ENCODE assay signal across 32 cellular contexts in the genomic region with DNA sequence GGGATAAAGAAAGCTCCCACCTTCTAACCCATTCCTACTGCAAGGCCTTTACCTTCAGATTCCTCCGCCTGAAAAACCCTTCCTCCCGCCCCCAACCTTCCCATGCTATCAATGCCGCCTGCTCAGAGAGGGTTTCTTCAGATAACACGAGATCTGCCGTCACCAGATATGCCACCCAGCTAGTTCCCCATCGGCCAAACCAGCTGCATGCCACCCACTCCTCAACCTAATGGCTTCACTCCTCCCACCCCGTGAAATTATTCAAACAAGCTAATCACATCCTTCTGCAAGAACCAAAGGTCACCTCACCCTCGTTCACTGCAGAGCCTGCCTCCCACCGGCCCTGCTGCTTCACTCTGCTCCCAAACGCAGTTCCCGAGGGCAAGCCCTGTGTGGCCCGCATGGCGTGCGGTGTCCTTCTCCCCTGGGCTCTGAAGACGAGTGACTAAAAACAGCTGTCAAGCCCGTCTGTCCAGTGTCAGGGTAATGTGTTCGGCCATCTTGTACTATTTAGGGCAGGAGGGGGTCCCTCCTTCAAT. TPM values are rescaled to one million over a fixed set of nuclear protein-coding genes. Genes with fewer than 3 reads are reported as not detected.
DNase-seq lines count a peak whose midpoint lies in the region; ATAC-seq, FAIRE-seq and TF ChIP-seq lines count a peak whose summit lies in the region.
"Had no signal": no experiment of that assay in that cellular context is flagged by ENCODE, and none has a peak within 500 bp of the region (broad histone marks: within the 10 kb centered on the region; RNA-seq: fewer than 3 reads in every experiment).

No MANE protein-coding gene starts in this region.

- H3K36me3 ChIP-seq in GM23338 (ENCODE audit: insufficient read depth) (no peaks in the 10 kb centered on the region), K562 (ENCODE audit: control insufficient read depth, insufficient read depth, low read length) (no peaks in the 10 kb centered on the region), neural progenitor cell (no peaks in the 10 kb centered on the region)
- H3K36me3 ChIP-seq: BLaER1 treated with 17β-estradiol and CSF1 and Interleukin-3, amounts not matched to agents 10 nM and 100 nM; cardiac muscle cell; gastroesophageal sphincter had no signal

- TF ChIP-seq CTCF in GM23338 (conservative IDR thresholded peaks at IDR 0.05; ENCODE audit: low read depth in 2 of 2) (no peak), K562 (IDR thresholded peaks at IDR 0.05 in 2 of 3, conservative IDR thresholded peaks at IDR 0.05 in 1 of 3; ENCODE audit: insufficient read depth in 2 of 3, low read depth in 1 of 3, low read length in 3 of 3) (no peak), neural progenitor cell (IDR thresholded peaks at IDR 0.05) (no peak)

- no peaks in the 10 kb centered on the region for H3K9me2 ChIP-seq in GM23338 (ENCODE audit: insufficient read depth)

- no peak for TF ChIP-seq EP300 in K562 (IDR thresholded peaks at IDR 0.05; ENCODE audit: low read length)

- FAIRE-seq in K562 (lab: Jason Lieb, UNC): no peak
- FAIRE-seq: GM12891, TTC549, urothelium cell line had no signal

- no peak overlapping the region for H3K4me3 Mint-ChIP-seq in activated naive CD4-positive, alpha-beta T cell treated with anti-CD3 and anti-CD28 coated beads, Interleukin-2, amount 10 ng/mL, durations not matched to agents 7 days and 5 days
- no peak overlapping the region for H3K4me3 Mint-ChIP-seq in GM23338
- H3K4me3 Mint-ChIP-seq in neural progenitor cell: peak overlapping the region; percentile 27
- H3K4me3 Mint-ChIP-seq: dendritic cell treated with granulocyte-macrophage colony-stimulating factor and Interleukin-4, amounts not matched to agents 40 ng/mL and 50 ng/mL, for 4 days; HFFc6 had no signal

- WGBS in K562 (ENCODE audit: insufficient coverage, low coverage, missing lambda C conversion rate): 1% methylated on average over 17 of the region's 17 CpGs

- intact Hi-C loops in K562 (cut with micrococcal nuclease): no loop called here

- no peaks in the 10 kb centered on the region for H3K27me3 Mint-ChIP-seq in activated naive CD4-positive, alpha-beta T cell treated with anti-CD3 and anti-CD28 coated beads, Interleukin-2, amount 10 ng/mL, durations not matched to agents 7 days and 5 days
- peaks cover 6% of the 10 kb centered on the region for H3K27me3 Mint-ChIP-seq in GM23338 (ENCODE audit: insufficient read depth, low read depth, poor library complexity)
- peaks cover 17% of the 10 kb centered on the region for H3K27me3 Mint-ChIP-seq in neural progenitor cell (ENCODE audit: insufficient read depth, low read depth)
- H3K27me3 Mint-ChIP-seq: dendritic cell treated with granulocyte-macrophage colony-stimulating factor and Interleukin-4, amounts not matched to agents 40 ng/mL and 50 ng/mL, for 4 days had no signal

- ATAC-seq in GM23338: no peak
- ATAC-seq in K562: no peak
- ATAC-seq: activated naive CD4-positive, alpha-beta T cell treated with anti-CD3 and anti-CD28 coated beads, Interleukin-2, amount 50 U/mL, for 72 hours; gastroesophageal sphincter; left colon; stimulated activated naive CD8-positive, alpha-beta T cell treated with anti-CD3 and anti-CD28 coated beads, Interleukin-15, Interleukin-2, amounts not matched to agents 100 U/mL and 50 U/mL, for 24 hours had no signal

- TF ChIP-seq RAD21 in K562 (CRISPR knock-in tag; conservative IDR thresholded peaks at IDR 0.05 in 1 of 2, IDR thresholded peaks at IDR 0.05 in 1 of 2): no peak

- H3K9me1 ChIP-seq in K562 (ENCODE audit: control insufficient read depth, insufficient read depth, low read length): peaks cover 3% of the 10 kb centered on the region

- no peaks in the 10 kb centered on the region for H3K27me3 ChIP-seq in GM23338 (ENCODE audit: insufficient read depth)
- H3K27me3 ChIP-seq in K562 (ENCODE audit: control insufficient read depth in 2 of 2, insufficient read depth in 2 of 2, low read length in 2 of 2): peaks cover 59 to 72% of the 10 kb centered on the region in 2 experiments
- H3K27me3 ChIP-seq in neural progenitor cell: no peaks in the 10 kb centered on the region
- H3K27me3 ChIP-seq: BLaER1 treated with 17β-estradiol and CSF1 and Interleukin-3, amounts not matched to agents 10 nM and 100 nM; cardiac muscle cell; hepatocyte; testis had no signal

- BruUV-seq in K562 (replicated peaks; lab: Mats Ljungman, UMichigan): no TSS peak

- peaks cover 70% of the 10 kb centered on the region for H3K4me1 Mint-ChIP-seq in activated naive CD4-positive, alpha-beta T cell treated with anti-CD3 and anti-CD28 coated beads, Interleukin-2, amount 10 ng/mL, durations not matched to agents 7 days and 5 days
- H3K4me1 Mint-ChIP-seq in GM23338 (peaks cover 24% of the 10 kb centered on the region), neural progenitor cell (peaks cover 41% of the 10 kb centered on the region)

- H3K4me2 ChIP-seq in GM23338 (no peak overlapping the region), K562 (ENCODE audit: insufficient read depth, low read length) (no peak overlapping the region), neural progenitor cell (no peak overlapping the region)
- H3K4me2 ChIP-seq: hepatocyte had no signal

- no peak for TF ChIP-seq POLR2A in K562 (conservative IDR thresholded peaks at IDR 0.05)

- DNase-seq in activated naive CD4-positive, alpha-beta T cell treated with anti-CD3 and anti-CD28 coated beads, Interleukin-2, amount 10 ng/mL, durations not matched to agents 7 days and 5 days: no peak
- no peak for DNase-seq in activated naive CD4-positive, alpha-beta T cell treated with Interleukin-2 at 50 U/mL for 16 hours
- no peak for DNase-seq in GM23338 (ENCODE audit: low spot score)
- no peak for DNase-seq in K562 (ENCODE audit: extremely low read depth in 1 of 4, low spot score in 3 of 4)
- no peak for DNase-seq in neural progenitor cell (ENCODE audit: low spot score)
- DNase-seq in DMS114 treated with DMSO at 0.1 percent for 48 hours (lab: John Stamatoyannopoulos, UW; ENCODE audit: unreplicated experiment): no peak
- DNase-seq in medulla oblongata (ENCODE audit: extremely low spot score): no peak
- no peak for DNase-seq in HT-29 (ENCODE audit: low spot score)
- DNase-seq: activated CD4-positive, alpha-beta T cell treated with anti-CD3 and anti-CD28 coated beads for 48 hours; activated CD8-positive, alpha-beta memory T cell treated with anti-CD3 and anti-CD28 coated beads, Interleukin-2, amount 50 U/mL, for 4 hours; aorta; EL; GM23248; HFFc6; left colon; mammary epithelial cell; NCI-H1694; NCI-H510A treated with DMSO at 0.1 percent for 48 hours; occipital lobe; Right ventricle myocardium superior; stimulated activated naive CD8-positive, alpha-beta T cell treated with anti-CD3 and anti-CD28 coated beads, Interleukin-15, Interleukin-2, amounts not matched to agents 100 U/mL and 50 U/mL, for 24 hours; testis had no signal

- H3K4me3 ChIP-seq in GM23338: no peak overlapping the region
- no peak overlapping the region for H3K4me3 ChIP-seq in K562
- H3K4me3 ChIP-seq in neural progenitor cell: no peak overlapping the region
- H3K4me3 ChIP-seq: BLaER1 treated with 17β-estradiol and CSF1 and Interleukin-3, amounts not matched to agents 10 nM and 100 nM; cardiac muscle cell; gastroesophageal sphincter; GM23248; hepatocyte; testis had no signal

- peak overlapping the region; percentile 10; the same call in 1 of the 2 replicates for H2AFZ ChIP-seq in GM23338
- no peak overlapping the region for H2AFZ ChIP-seq in K562 (ENCODE audit: low read depth, low read length)
- peak overlapping the region; percentile 10 for H2AFZ ChIP-seq in neural progenitor cell (replicated peaks)
- H2AFZ ChIP-seq: GM23248, hepatocyte had no signal

- H3K9me3 Mint-ChIP-seq in activated naive CD4-positive, alpha-beta T cell treated with anti-CD3 and anti-CD28 coated beads, Interleukin-2, amount 10 ng/mL, durations not matched to agents 7 days and 5 days: no peaks in the 10 kb centered on the region
- H3K9me3 Mint-ChIP-seq in GM23338: no peaks in the 10 kb centered on the region
- H3K9me3 Mint-ChIP-seq in neural progenitor cell: peaks cover 4% of the 10 kb centered on the region
- H3K9me3 Mint-ChIP-seq: dendritic cell treated with granulocyte-macrophage colony-stimulating factor and Interleukin-4, amounts not matched to agents 40 ng/mL and 50 ng/mL, for 4 days; HFFc6 had no signal

- H3K9me3 ChIP-seq in K562 (replicated peaks; ENCODE audit: control insufficient read depth, insufficient read depth, low read depth, low read length): no peaks in the 10 kb centered on the region
- no peaks in the 10 kb centered on the region for H3K9me3 ChIP-seq in neural progenitor cell (ENCODE audit: low read depth)
- H3K9me3 ChIP-seq: gastroesophageal sphincter, testis had no signal

- H3K27ac Mint-ChIP-seq in activated naive CD4-positive, alpha-beta T cell treated with anti-CD3 and anti-CD28 coated beads, Interleukin-2, amount 10 ng/mL, durations not matched to agents 7 days and 5 days: peak overlapping the region; percentile 58
- H3K27ac Mint-ChIP-seq in GM23338 (no peak overlapping the region), neural progenitor cell (peak overlapping the region; percentile 23)
- H3K27ac Mint-ChIP-seq: dendritic cell treated with granulocyte-macrophage colony-stimulating factor and Interleukin-4, amounts not matched to agents 40 ng/mL and 50 ng/mL, for 4 days; HFFc6 had no signal

- H3K79me2 ChIP-seq in GM23338 (replicated peaks; ENCODE audit: insufficient read depth) (no peaks in the 10 kb centered on the region), K562 (ENCODE audit: control insufficient read depth, insufficient read depth, low read length) (no peaks in the 10 kb centered on the region), neural progenitor cell (ENCODE audit: low read depth) (no peaks in the 10 kb centered on the region)
- H3K79me2 ChIP-seq: hepatocyte had no signal

- H3K4me1 ChIP-seq in GM23338 (ENCODE audit: insufficient read depth): peaks cover 14% of the 10 kb centered on the region
- peaks cover 0 to 7% of the 10 kb centered on the region in 2 experiments; a peak in 1 of 5 replicates for H3K4me1 ChIP-seq in K562 (replicated peaks in 1 of 2; ENCODE audit: control insufficient read depth in 2 of 2, insufficient read depth in 2 of 2, low read length in 2 of 2)
- peaks cover 23% of the 10 kb centered on the region for H3K4me1 ChIP-seq in neural progenitor cell
- H3K4me1 ChIP-seq: gastroesophageal sphincter had no signal

- H3K9ac ChIP-seq in K562 (ENCODE audit: insufficient read depth in 1 of 2, low read depth in 2 of 2, low read length in 2 of 2) (no peak overlapping the region), neural progenitor cell (no peak overlapping the region)
- H3K9ac ChIP-seq: BLaER1 treated with 17β-estradiol and CSF1 and Interleukin-3, amounts not matched to agents 10 nM and 100 nM; GM23248 had no signal

- no peaks in the 10 kb centered on the region for H4K20me1 ChIP-seq in GM23338 (replicated peaks; ENCODE audit: insufficient read depth)
- H4K20me1 ChIP-seq in K562 (replicated peaks; ENCODE audit: control insufficient read depth, insufficient read depth, low read length): 0 out of 2 replicates have a peak, but pooled peaks cover 4% of the 10 kb centered on the region
- H4K20me1 ChIP-seq in neural progenitor cell (ENCODE audit: low read depth): no peaks in the 10 kb centered on the region
- H4K20me1 ChIP-seq: BLaER1 treated with 17β-estradiol and CSF1 and Interleukin-3, amounts not matched to agents 10 nM and 100 nM had no signal

- CTCF ChIA-PET in activated naive CD4-positive, alpha-beta T cell treated with anti-CD3 and anti-CD28 coated beads, Interleukin-2, amount 10 ng/mL, durations not matched to agents 7 days and 5 days (lab: Charles Lee): interaction anchor here (3.9 kb wide), 1 partner anchor 12 kb away, joined by 14 read pairs; no protein-coding TSS in a partner anchor
- CTCF ChIA-PET in K562 (lab: Yijun Ruan, JAX; ENCODE audit: low intra/inter-chr PET ratio): no interaction called here

- POLR2A ChIA-PET in K562 (lab: Yijun Ruan, JAX): no interaction called here

- no peak overlapping the region for H3K27ac ChIP-seq in GM23338 (ENCODE audit: low read depth)
- no peak overlapping the region for H3K27ac ChIP-seq in K562 (ENCODE audit: extremely low read depth, low read depth, low read length)
- H3K27ac ChIP-seq in neural progenitor cell: no peak overlapping the region
- H3K27ac ChIP-seq: cardiac muscle cell, gastroesophageal sphincter, GM23248, hepatocyte, HL-60, testis had no signal

- in situ Hi-C loops in K562 (cut with MboI): no loop called here

- peaks cover 3% of the 10 kb centered on the region for H3K36me3 Mint-ChIP-seq in activated naive CD4-positive, alpha-beta T cell treated with anti-CD3 and anti-CD28 coated beads, Interleukin-2, amount 10 ng/mL, durations not matched to agents 7 days and 5 days
- no peaks in the 10 kb centered on the region for H3K36me3 Mint-ChIP-seq in GM23338 (ENCODE audit: low read depth)
- no peaks in the 10 kb centered on the region for H3K36me3 Mint-ChIP-seq in neural progenitor cell

- H3F3A ChIP-seq in GM23338 (replicated peaks; ENCODE audit: low read depth): no peaks in the 10 kb centered on the region
- H3F3A ChIP-seq in neural progenitor cell (ENCODE audit: low read depth): peaks cover 12% of the 10 kb centered on the region

RNA-seq across cellular contexts. Expression of a gene that starts 46.8 kb away (rescaled TPM):
- total RNA-seq in GM23338 (2014; rRNA removed; shearing (Covaris generic)): 0.08 TPM in 1 of 2 replicates, not detected in the other
- polyA plus RNA-seq in GM23338 (2016; fragmentation: Nextera tagmentation; extraction: Ambion mirVana) (0.14 and 0.89 TPM in 2 replicates), K562 (2011; rRNA removed) (not detected in 2 replicates), K562 (2014; fragmentation: Illumina TruSeq; extraction: Trizol) (not detected in 2 replicates), K562 (2014; fragmentation: Nextera tagmentation; extraction: Ambion mirVana) (not detected), K562 (2014; rRNA removed) (not detected in 2 replicates)
- total RNA-seq in K562 (2011; cell fraction: chromatin; rRNA removed; ENCODE audit: low replicate concordance): not detected in 2 replicates
- total RNA-seq in K562 (2011; cell fraction: nucleolus; rRNA removed): not detected in 2 replicates
- total RNA-seq in K562 (2011; cell fraction: nucleoplasm; rRNA removed): not detected in 2 replicates
- total RNA-seq in K562 (2014; rRNA removed) (not detected in 2 replicates), K562 (2014; rRNA removed; fragmentation: Illumina TruSeq; extraction: Trizol) (not detected in 2 replicates), K562 (2015; rRNA removed; fragmentation: Illumina TruSeq; extraction: Trizol) (not detected in 2 replicates), K562 (2021) (not detected in 2 replicates), neural progenitor cell (ENCODE audit: low replicate concordance) (not detected in 2 replicates)
- not detected in 2 replicates for polyA plus RNA-seq in K562 (2011; cell fraction: cytosol; rRNA removed)
- polyA plus RNA-seq in K562 (2011; cell fraction: nucleus; rRNA removed): not detected in 2 replicates
- polyA plus RNA-seq in K562 (2012): not detected in 2 replicates
- not detected in 2 replicates for polyA minus RNA-seq in K562 (2011; rRNA and poly(A)+ RNA removed)
- not detected in 2 replicates for polyA minus RNA-seq in K562 (2011; cell fraction: cytosol; rRNA and poly(A)+ RNA removed)
- not detected in 2 replicates for polyA minus RNA-seq in K562 (2011; cell fraction: nucleus; rRNA and poly(A)+ RNA removed)
- total RNA-seq in HT-29 (2014; rRNA removed; shearing (Covaris generic)): not detected in 2 replicates
- total RNA-seq: aorta, cardiac muscle cell, GM23248, HFFc6, left colon, mammary epithelial cell, occipital lobe, Right ventricle myocardium superior had no signal
- polyA plus RNA-seq: aorta, cardiac muscle cell, GM23248, mammary epithelial cell had no signal

RNA-seq across cellular contexts. Expression of a gene that starts 47.0 kb away (rescaled TPM):
- 0.35 and 1.3 TPM in 2 replicates for total RNA-seq in GM23338 (2014; rRNA removed; shearing (Covaris generic))
- polyA plus RNA-seq in GM23338 (2016; fragmentation: Nextera tagmentation; extraction: Ambion mirVana) (0.10 and 0.50 TPM in 2 replicates), K562 (2011; rRNA removed) (not detected in 2 replicates), K562 (2014; fragmentation: Illumina TruSeq; extraction: Trizol) (not detected in 2 replicates), K562 (2014; fragmentation: Nextera tagmentation; extraction: Ambion mirVana) (under 1 TPM in 1 of 2 experiments, not detected in 1; 0.03 TPM), K562 (2014; rRNA removed) (not detected in 2 replicates)
- not detected in 2 replicates for total RNA-seq in K562 (2011; cell fraction: chromatin; rRNA removed; ENCODE audit: low replicate concordance)
- total RNA-seq in K562 (2011; cell fraction: nucleolus; rRNA removed): not detected in 2 replicates
- not detected in 2 replicates for total RNA-seq in K562 (2011; cell fraction: nucleoplasm; rRNA removed)
- total RNA-seq in K562 (2014; rRNA removed) (not detected in 2 replicates), K562 (2014; rRNA removed; fragmentation: Illumina TruSeq; extraction: Trizol) (not detected in 2 replicates), K562 (2015; rRNA removed; fragmentation: Illumina TruSeq; extraction: Trizol) (not detected in 2 replicates), K562 (2021) (not detected in 2 replicates), neural progenitor cell (ENCODE audit: low replicate concordance) (0.36 TPM in 1 of 2 replicates, not detected in the other)
- not detected in 2 replicates for polyA plus RNA-seq in K562 (2011; cell fraction: cytosol; rRNA removed)
- polyA plus RNA-seq in K562 (2011; cell fraction: nucleus; rRNA removed): not detected in 2 replicates
- polyA plus RNA-seq in K562 (2012): not detected in 2 replicates
- not detected in 2 replicates for polyA minus RNA-seq in K562 (2011; rRNA and poly(A)+ RNA removed)
- not detected in 2 replicates for polyA minus RNA-seq in K562 (2011; cell fraction: cytosol; rRNA and poly(A)+ RNA removed)
- polyA minus RNA-seq in K562 (2011; cell fraction: nucleus; rRNA and poly(A)+ RNA removed): not detected in 2 replicates
- total RNA-seq in HT-29 (2014; rRNA removed; shearing (Covaris generic)): not detected in 2 replicates
- total RNA-seq: aorta, cardiac muscle cell, left colon, Right ventricle myocardium superior had no signal
- polyA plus RNA-seq: aorta, cardiac muscle cell had no signal

RNA-seq across cellular contexts. Expression of a gene that starts 49.8 kb away (rescaled TPM):
- total RNA-seq in GM23338 (2014; rRNA removed; shearing (Covaris generic)): 0.70 and 1.4 TPM in 2 replicates
- polyA plus RNA-seq in GM23338 (2016; fragmentation: Nextera tagmentation; extraction: Ambion mirVana) (2.1 and 2.6 TPM in 2 replicates), K562 (2011; rRNA removed) (0.20 TPM in 2 replicates), K562 (2014; fragmentation: Illumina TruSeq; extraction: Trizol) (not detected in 2 replicates), K562 (2014; fragmentation: Nextera tagmentation; extraction: Ambion mirVana) (under 1 TPM; 0.13 to 0.42 TPM), K562 (2014; rRNA removed) (0.36 TPM in 1 of 2 replicates, not detected in the other)
- total RNA-seq in K562 (2011; cell fraction: chromatin; rRNA removed; ENCODE audit: low replicate concordance): not detected in 2 replicates
- not detected in 2 replicates for total RNA-seq in K562 (2011; cell fraction: nucleolus; rRNA removed)
- total RNA-seq in K562 (2011; cell fraction: nucleoplasm; rRNA removed): not detected in 2 replicates
- total RNA-seq in K562 (2014; rRNA removed) (not detected in 2 replicates), K562 (2014; rRNA removed; fragmentation: Illumina TruSeq; extraction: Trizol) (not detected in 2 replicates), K562 (2015; rRNA removed; fragmentation: Illumina TruSeq; extraction: Trizol) (not detected in 2 replicates), K562 (2021) (not detected in 2 replicates), neural progenitor cell (ENCODE audit: low replicate concordance) (0.06 and 0.09 TPM in 2 replicates)
- polyA plus RNA-seq in K562 (2011; cell fraction: cytosol; rRNA removed): 0.24 TPM in 1 of 2 replicates, not detected in the other
- polyA plus RNA-seq in K562 (2011; cell fraction: nucleus; rRNA removed): 0.20 TPM in 1 of 2 replicates, not detected in the other
- polyA plus RNA-seq in K562 (2012): 0.22 and 0.34 TPM in 2 replicates
- polyA minus RNA-seq in K562 (2011; rRNA and poly(A)+ RNA removed): not detected in 2 replicates
- polyA minus RNA-seq in K562 (2011; cell fraction: cytosol; rRNA and poly(A)+ RNA removed): 0.91 and 1.6 TPM in 2 replicates
- polyA minus RNA-seq in K562 (2011; cell fraction: nucleus; rRNA and poly(A)+ RNA removed): 0.22 and 0.27 TPM in 2 replicates
- total RNA-seq in HT-29 (2014; rRNA removed; shearing (Covaris generic)): not detected in 2 replicates
- total RNA-seq: activated naive CD4-positive, alpha-beta T cell treated with anti-CD3 and anti-CD28 coated beads, Interleukin-2, amount 50 U/mL, for 72 hours; aorta; GM23248; HFFc6; Right ventricle myocardium superior had no signal
- polyA plus RNA-seq: GM23248, mammary epithelial cell had no signal
